ENCODE assay signal across 1 cellular context in the genomic region with DNA sequence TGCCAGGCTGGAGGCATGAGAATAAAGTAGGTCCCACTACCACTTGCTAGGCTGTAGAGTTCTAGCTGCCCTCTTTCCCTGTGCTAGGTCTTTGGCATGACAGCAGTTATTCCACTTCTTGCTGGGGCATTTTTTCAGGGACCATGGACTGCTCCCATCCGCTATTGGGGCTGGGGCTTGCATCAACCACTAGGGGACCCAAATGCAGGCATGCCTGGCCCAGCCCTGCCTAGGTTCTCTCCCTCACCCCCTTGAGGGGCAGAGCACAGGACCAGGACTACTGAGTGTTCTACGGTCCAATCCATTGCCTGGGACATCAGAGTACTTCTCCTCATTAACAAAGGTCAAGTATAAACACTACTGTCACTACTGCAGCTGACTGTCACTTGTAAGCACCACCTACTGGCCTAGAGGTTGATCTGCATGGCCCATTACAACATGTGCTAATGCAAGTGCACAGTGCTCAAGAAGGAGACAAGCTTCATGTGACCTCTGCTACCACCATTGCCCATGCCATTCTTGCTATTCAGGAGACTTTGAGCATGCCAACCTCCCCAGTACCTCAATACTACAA.
TF ChIP-seq lines count a peak whose summit lies in the region.

No MANE protein-coding gene starts in this region.

TF ChIP-seq in HepG2, 621 proteins besides CTCF, POLR2A, EP300 and RAD21 (continued from another document):
- TF ChIP-seq, protein P1, sequence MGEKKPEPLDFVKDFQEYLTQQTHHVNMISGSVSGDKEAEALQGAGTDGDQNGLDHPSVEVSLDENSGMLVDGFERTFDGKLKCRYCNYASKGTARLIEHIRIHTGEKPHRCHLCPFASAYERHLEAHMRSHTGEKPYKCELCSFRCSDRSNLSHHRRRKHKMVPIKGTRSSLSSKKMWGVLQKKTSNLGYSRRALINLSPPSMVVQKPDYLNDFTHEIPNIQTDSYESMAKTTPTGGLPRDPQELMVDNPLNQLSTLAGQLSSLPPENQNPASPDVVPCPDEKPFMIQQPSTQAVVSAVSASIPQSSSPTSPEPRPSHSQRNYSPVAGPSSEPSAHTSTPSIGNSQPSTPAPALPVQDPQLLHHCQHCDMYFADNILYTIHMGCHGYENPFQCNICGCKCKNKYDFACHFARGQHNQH (CRISPR knock-in tag; IDR thresholded peaks at IDR 0.05) = no peak
